In genomic region chr2:86170449-86170848, GRCh38 we compare ENCODE assay signal across 28 cellular contexts.
"Had no signal": no experiment of that assay in that cellular context is flagged by ENCODE, and none has a peak within 500 bp of the region (broad histone marks: within the 10 kb centered on the region; RNA-seq: fewer than 3 reads in every experiment).

No MANE protein-coding gene starts in this region.

- DNase-seq: hypothalamus; immature natural killer cell; kidney; left colon; left lung; lower lobe of right lung; mammary epithelial cell; mesenchymal stem cell; naive thymus-derived CD8-positive, alpha-beta T cell; nucleus accumbens; pancreas; posterior cingulate gyrus; retina; right cardiac atrium; sigmoid colon; small intestine; spleen; stimulated activated CD4-positive, alpha-beta T cell treated with anti-CD3 and anti-CD28 coated beads, Interleukin-4, amount 100 ng/mL, for 24 hours; stimulated activated naive CD4-positive, alpha-beta T cell treated with Interleukin-2 at 50 U/mL for 16 hours; stimulated activated naive CD8-positive, alpha-beta T cell treated with anti-CD3 and anti-CD28 coated beads, Interleukin-15, amount 100 ng/mL, for 72 hours; substantia nigra; uterus had no signal

- H3K4me1 ChIP-seq: prostate gland, sigmoid colon, uterus had no signal

- H3K9me3 ChIP-seq: left lung, lower lobe of right lung, pancreas, prostate gland, sigmoid colon, spleen, tibial nerve, uterus had no signal

- H3K27ac Mint-ChIP-seq: nephron; stimulated activated naive CD8-positive, alpha-beta T cell treated with anti-CD3 and anti-CD28 coated beads, Interleukin-15, amount 100 ng/mL, for 72 hours; type B pancreatic cell had no signal

- H3K4me3 Mint-ChIP-seq: immature natural killer cell; naive thymus-derived CD8-positive, alpha-beta T cell; nephron; neural crest cell; stimulated activated memory B cell treated with anti-CD40 and anti-IgM and Interleukin-4, amounts not matched to agents 10 μg/mL and 1 μg/mL and 100 μg/mL, for 72 hours; stimulated activated naive CD8-positive, alpha-beta T cell treated with anti-CD3 and anti-CD28 coated beads, Interleukin-15, amount 100 ng/mL, for 72 hours; type B pancreatic cell had no signal

- H3K4me3 ChIP-seq: left lung, lower lobe of right lung, pancreas, prostate gland, sigmoid colon, spleen, tibial nerve, uterus had no signal

- H3K27me3 ChIP-seq: left lung, pancreas, sigmoid colon, spleen, tibial nerve, uterus had no signal

- H3K9me3 Mint-ChIP-seq: immature natural killer cell; naive thymus-derived CD8-positive, alpha-beta T cell; nephron; neural crest cell; stimulated activated memory B cell treated with anti-CD40 and anti-IgM and Interleukin-4, amounts not matched to agents 10 μg/mL and 1 μg/mL and 100 μg/mL, for 72 hours; stimulated activated naive CD8-positive, alpha-beta T cell treated with anti-CD3 and anti-CD28 coated beads, Interleukin-15, amount 100 ng/mL, for 72 hours; type B pancreatic cell had no signal

- ATAC-seq: left colon; left lung; lower lobe of right lung; naive thymus-derived CD8-positive, alpha-beta T cell; pancreas; right cardiac atrium; stimulated activated memory B cell treated with anti-CD40 and anti-IgM and Interleukin-4, amounts not matched to agents 10 μg/mL and 1 μg/mL and 100 μg/mL, for 72 hours; stimulated activated naive CD8-positive, alpha-beta T cell treated with anti-CD3 and anti-CD28 coated beads, Interleukin-15, amount 100 ng/mL, for 72 hours had no signal

- H3K27ac ChIP-seq: left lung, lower lobe of right lung, pancreas, prostate gland, sigmoid colon, spleen, tibial nerve, uterus had no signal

- H3K27me3 Mint-ChIP-seq: naive thymus-derived CD8-positive, alpha-beta T cell; stimulated activated memory B cell treated with anti-CD40 and anti-IgM and Interleukin-4, amounts not matched to agents 10 μg/mL and 1 μg/mL and 100 μg/mL, for 72 hours; stimulated activated naive CD8-positive, alpha-beta T cell treated with anti-CD3 and anti-CD28 coated beads, Interleukin-15, amount 100 ng/mL, for 72 hours; type B pancreatic cell had no signal

- H3K4me1 Mint-ChIP-seq: nephron, neural crest cell had no signal

- H3K36me3 ChIP-seq: prostate gland, uterus had no signal
